In the genomic region with DNA sequence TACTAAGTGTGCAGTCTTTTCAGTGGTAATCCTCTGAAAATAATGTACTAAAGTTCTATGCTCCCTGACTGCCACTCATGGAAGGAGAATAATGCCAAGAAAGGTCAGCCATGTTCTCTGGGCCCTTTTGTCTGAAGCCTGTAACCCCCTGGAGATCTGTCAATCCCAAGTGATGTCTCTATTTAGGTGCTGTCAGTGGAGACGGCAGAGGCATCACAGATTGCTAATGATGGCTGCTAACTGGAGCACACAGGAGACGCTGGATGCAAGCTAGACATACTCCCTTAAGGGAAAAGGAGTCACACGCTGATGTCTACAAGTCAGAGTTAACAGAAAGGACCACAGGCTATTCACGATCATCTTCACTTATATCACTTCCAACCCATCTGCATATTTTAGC, we compare ENCODE assay signal across 20 cellular contexts.
"Had no signal": no experiment of that assay in that cellular context is flagged by ENCODE, and none has a peak within 500 bp of the region (broad histone marks: within the 10 kb centered on the region; RNA-seq: fewer than 3 reads in every experiment).

No MANE protein-coding gene starts in this region.

- H3K27ac ChIP-seq: epithelial cell of prostate, esophagus squamous epithelium, gastroesophageal sphincter, ovary, uterus had no signal

- H3K9me3 ChIP-seq: esophagus squamous epithelium, gastroesophageal sphincter, ovary, uterus had no signal

- H3K4me1 ChIP-seq: esophagus squamous epithelium, gastroesophageal sphincter, uterus had no signal

- DNase-seq: effector memory CD4-positive, alpha-beta T cell; esophagus squamous epithelium; foreskin fibroblast; hippocampal formation; left colon; left ventricle myocardium superior; mesenchymal stem cell; midbrain; nucleus accumbens; ovary; right cardiac atrium; small intestine; stimulated activated CD4-positive, alpha-beta T cell treated with anti-CD3 and anti-CD28 coated beads, Interleukin-12 subunit alpha, Interleukin-12 subunit beta, amount 100 ng/mL, for 4 hours; stimulated activated naive CD4-positive, alpha-beta T cell; uterus had no signal

- H3K27me3 Mint-ChIP-seq: natural killer cell treated with Interleukin-12 subunit alpha and Interleukin-12 subunit beta and Interleukin-15 and Interleukin-18, amount 100 ng/mL, for 72 hours; type B pancreatic cell had no signal

- H3K27ac Mint-ChIP-seq: type B pancreatic cell had no signal

- H3K4me3 Mint-ChIP-seq: natural killer cell treated with Interleukin-12 subunit alpha and Interleukin-12 subunit beta and Interleukin-15 and Interleukin-18, amount 100 ng/mL, for 72 hours; type B pancreatic cell had no signal

- H3K4me3 ChIP-seq: esophagus squamous epithelium, gastroesophageal sphincter, lung, ovary, uterus had no signal

- H3K9me3 Mint-ChIP-seq: natural killer cell treated with Interleukin-12 subunit alpha and Interleukin-12 subunit beta and Interleukin-15 and Interleukin-18, amount 100 ng/mL, for 72 hours; type B pancreatic cell had no signal

- ATAC-seq: gastroesophageal sphincter; left colon; left ventricle myocardium superior; natural killer cell treated with Interleukin-12 subunit alpha and Interleukin-12 subunit beta and Interleukin-15 and Interleukin-18, amount 100 ng/mL, for 72 hours; right cardiac atrium had no signal

- H3K27me3 ChIP-seq: esophagus squamous epithelium, gastroesophageal sphincter, ovary, uterus had no signal

- H3K36me3 ChIP-seq: ovary, uterus had no signal
